In genomic region chr3:10480871-10481378, GRCh38 we compare ENCODE assay signal across 23 cellular contexts. TPM values are rescaled to one million over a fixed set of nuclear protein-coding genes. Genes with fewer than 3 reads are reported as not detected.
DNase-seq lines count a peak whose midpoint lies in the region; ATAC-seq, FAIRE-seq and TF ChIP-seq lines count a peak whose summit lies in the region.
"Had no signal": no experiment of that assay in that cellular context is flagged by ENCODE, and none has a peak within 500 bp of the region (broad histone marks: within the 10 kb centered on the region; RNA-seq: fewer than 3 reads in every experiment).

No MANE protein-coding gene starts in this region.

- H3K27ac ChIP-seq in right cardiac atrium (ENCODE audit: low read length) (no peak overlapping the region), HepG2 (ENCODE audit: extremely low read length, insufficient read depth, low read length) (no peak overlapping the region), trophoblast cell (ENCODE audit: low read depth, low read length) (no peak overlapping the region), suprapubic skin (no peak overlapping the region)
- H3K27ac ChIP-seq in CD4-positive, alpha-beta memory T cell (ENCODE audit: low read depth, low read length), result no peak overlapping the region
- H3K27ac ChIP-seq: 22Rv1; A549; BLaER1 treated with 17β-estradiol and CSF1 and Interleukin-3, amounts not matched to agents 10 nM and 100 nM had no signal

- no peak overlapping the region for H3K4ac ChIP-seq in trophoblast cell (ENCODE audit: low read depth, low read length)

- DNase-seq in Right ventricle myocardium inferior (ENCODE audit: missing footprints) (peak; percentile 33), right cardiac atrium (no peak), HepG2 (ENCODE audit: low spot score) (no peak), trophoblast cell (peak; percentile 79 to 86), suprapubic skin (ENCODE audit: low spot score in 2 of 2) (no peak)
- no peak for DNase-seq in CD4-positive, alpha-beta memory T cell
- DNase-seq in activated CD4-positive, alpha-beta T cell treated with anti-CD3 and anti-CD28 coated beads, Interleukin-2, amount 50 U/mL, for 48 hours, result no peak
- DNase-seq: AML-193; CD8-positive, alpha-beta memory T cell; COR-L47; GDM1; GOT3; H7; HFFc6 had no signal

- H2AFZ ChIP-seq in HepG2 (ENCODE audit: low read length) (no peak overlapping the region), trophoblast cell (ENCODE audit: insufficient read depth, low read length, poor library complexity) (no peak overlapping the region)

- H3K27ac Mint-ChIP-seq in CD4-positive, alpha-beta memory T cell, result no peak overlapping the region
- H3K27ac Mint-ChIP-seq: CD8-positive, alpha-beta memory T cell; HFFc6 had no signal

- no peak overlapping the region for H4K91ac ChIP-seq in trophoblast cell (ENCODE audit: low read depth, low read length)

- H3K9ac ChIP-seq in HepG2 (ENCODE audit: insufficient read depth, low read depth, low read length) (no peak overlapping the region), trophoblast cell (ENCODE audit: low read length) (no peak overlapping the region)
- H3K9ac ChIP-seq: BLaER1 treated with 17β-estradiol and CSF1 and Interleukin-3, amounts not matched to agents 10 nM and 100 nM had no signal

- no peak for TF ChIP-seq EP300 in HepG2 (IDR thresholded peaks at IDR 0.05; ENCODE audit: low read depth in 2 of 2, low read length in 2 of 2)
- no peak for TF ChIP-seq EP300 in HepG2 (CRISPR knock-in tag; IDR thresholded peaks at IDR 0.05; ENCODE audit: borderline replicate concordance)
- no peak for TF ChIP-seq EP300 in suprapubic skin (IDR thresholded peaks at IDR 0.05)

- no peaks in the 10 kb centered on the region for H3K9me3 ChIP-seq in right cardiac atrium (ENCODE audit: control insufficient read depth, low read length)
- no peaks in the 10 kb centered on the region for H3K9me3 ChIP-seq in HepG2 (ENCODE audit: low read length)
- peaks cover 2% of the 10 kb centered on the region for H3K9me3 ChIP-seq in trophoblast cell (ENCODE audit: insufficient read depth, low read depth, low read length)
- no peaks in the 10 kb centered on the region for H3K9me3 ChIP-seq in CD4-positive, alpha-beta memory T cell (ENCODE audit: control insufficient read depth in 1 of 2, low read length in 2 of 2)
- no peaks in the 10 kb centered on the region for H3K9me3 ChIP-seq in suprapubic skin
- H3K9me3 ChIP-seq: A549 had no signal

- H3K23ac ChIP-seq in trophoblast cell (ENCODE audit: low read length), result no peak overlapping the region

- no peak for TF ChIP-seq RAD21 in HepG2 (CRISPR knock-in tag; IDR thresholded peaks at IDR 0.05)

- H2AK5ac ChIP-seq in trophoblast cell (ENCODE audit: low read length), result no peak overlapping the region

- no peak overlapping the region for H2BK5ac ChIP-seq in trophoblast cell (ENCODE audit: low read depth, low read length, poor library complexity)

- no peak overlapping the region for H3K4me3 Mint-ChIP-seq in CD4-positive, alpha-beta memory T cell
- H3K4me3 Mint-ChIP-seq: CD8-positive, alpha-beta memory T cell; HFFc6 had no signal

- POLR2A ChIA-PET in HepG2 (lab: Yijun Ruan, JAX), result no interaction called here
- POLR2A ChIA-PET in CD4-positive, alpha-beta memory T cell (lab: Charles Lee; ENCODE audit: partially characterized antibody), result no interaction called here

- peaks cover 0 to 10% (median 4%) of the 10 kb centered on the region in 8 donors for H3K9me3 Mint-ChIP-seq in CD4-positive, alpha-beta memory T cell
- H3K9me3 Mint-ChIP-seq: HFFc6 had no signal

- ATAC-seq in Right ventricle myocardium inferior (no peak), right cardiac atrium (no peak), HepG2 (no peak)
- ATAC-seq: A549, HCT116, K562 had no signal

- TF ChIP-seq CTCF in HepG2 (CRISPR knock-in tag; IDR thresholded peaks at IDR 0.05) (no peak), suprapubic skin (IDR thresholded peaks at IDR 0.05) (no peak)

- H3K4me1 ChIP-seq in right cardiac atrium (ENCODE audit: control insufficient read depth, insufficient read depth, low read length) (no peaks in the 10 kb centered on the region), HepG2 (ENCODE audit: insufficient read depth, low read length) (peaks cover 8% of the 10 kb centered on the region; the same call in 1 of the 2 replicates), trophoblast cell (ENCODE audit: control insufficient read depth in 1 of 2, insufficient read depth in 2 of 2, low read length in 2 of 2) (no peaks in the 10 kb centered on the region), suprapubic skin (peaks cover 2% of the 10 kb centered on the region)
- no peaks in the 10 kb centered on the region for H3K4me1 ChIP-seq in CD4-positive, alpha-beta memory T cell (ENCODE audit: insufficient read depth, low read length)
- H3K4me1 ChIP-seq: A549 had no signal

- in situ Hi-C loops in HepG2 (cut with HindIII; ENCODE audit: extremely low pct_ligation_motif_present, low pct_unique_long_range_greater_than_20kb), result no loop called here

- H2BK120ac ChIP-seq in trophoblast cell (ENCODE audit: insufficient read depth, low read length, poor library complexity), result no peak overlapping the region

- H3K4me1 Mint-ChIP-seq in CD4-positive, alpha-beta memory T cell, result no peaks in the 10 kb centered on the region
- H3K4me1 Mint-ChIP-seq: CD8-positive, alpha-beta memory T cell had no signal

- H3K4me2 ChIP-seq in HepG2 (ENCODE audit: low read depth, low read length) (no peak overlapping the region), trophoblast cell (ENCODE audit: low read length) (no peak overlapping the region)
- H3K4me2 ChIP-seq: A549; BLaER1 treated with 17β-estradiol and CSF1 and Interleukin-3, amounts not matched to agents 10 nM and 100 nM had no signal

- H3K14ac ChIP-seq in trophoblast cell (ENCODE audit: low read length), result no peak overlapping the region

- H3K79me2 ChIP-seq in HepG2 (ENCODE audit: insufficient read depth, low read length) (no peaks in the 10 kb centered on the region), trophoblast cell (ENCODE audit: control insufficient read depth, insufficient read depth, low read length, poor library complexity) (no peaks in the 10 kb centered on the region)

- H3K79me1 ChIP-seq in trophoblast cell (ENCODE audit: low read length), result no peaks in the 10 kb centered on the region

- H4K12ac ChIP-seq in trophoblast cell (ENCODE audit: low read depth, low read length), result no peak overlapping the region

- H3K36me3 Mint-ChIP-seq in CD4-positive, alpha-beta memory T cell, result peaks cover 0 to 6% of the 10 kb centered on the region in 2 donors
- H3K36me3 Mint-ChIP-seq: CD8-positive, alpha-beta memory T cell had no signal

- BruUV-seq in HepG2 (replicated peaks; lab: Mats Ljungman, UMichigan), result no TSS peak

- WGBS in right cardiac atrium, result 59% methylated on average over 4 of the region's 4 CpGs
- 74% methylated on average over 4 of the region's 4 CpGs for WGBS in HepG2 (ENCODE audit: low lambda C conversion rate)
- no CpG with 5 or more reads among the region's 4 CpGs for WGBS in trophoblast cell (ENCODE audit: extremely low coverage, insufficient coverage, insufficient read length)
- WGBS in suprapubic skin, result 83% methylated on average over 4 of the region's 4 CpGs

- H3K18ac ChIP-seq in trophoblast cell (ENCODE audit: low read length), result no peak overlapping the region

- H3K27me3 ChIP-seq in right cardiac atrium (ENCODE audit: control insufficient read depth, insufficient read depth) (no peaks in the 10 kb centered on the region), HepG2 (ENCODE audit: control insufficient read depth in 1 of 2, insufficient read depth in 2 of 2, low read length in 2 of 2) (no peaks in the 10 kb centered on the region; a peak in 1 of 5 replicates), trophoblast cell (ENCODE audit: insufficient read depth, low read length) (no peaks in the 10 kb centered on the region), suprapubic skin (peaks cover 3% of the 10 kb centered on the region)
- no peaks in the 10 kb centered on the region for H3K27me3 ChIP-seq in CD4-positive, alpha-beta memory T cell (ENCODE audit: insufficient read depth, low read length)
- H3K27me3 ChIP-seq: BLaER1 treated with 17β-estradiol and CSF1 and Interleukin-3, amounts not matched to agents 10 nM and 100 nM had no signal

- peaks cover 0 to 2% of the 10 kb centered on the region in 2 donors for H3K27me3 Mint-ChIP-seq in CD4-positive, alpha-beta memory T cell
- H3K27me3 Mint-ChIP-seq: CD8-positive, alpha-beta memory T cell had no signal

- H4K20me1 ChIP-seq in HepG2 (ENCODE audit: insufficient read depth, low read length), result no peaks in the 10 kb centered on the region

- H3K36me3 ChIP-seq in HepG2 (replicated peaks in 1 of 2; ENCODE audit: control insufficient read depth in 1 of 2, insufficient read depth in 2 of 2, low read length in 2 of 2) (no peaks in the 10 kb centered on the region), trophoblast cell (ENCODE audit: control insufficient read depth in 1 of 2, insufficient read depth in 2 of 2, low read length in 2 of 2) (no peaks in the 10 kb centered on the region), suprapubic skin (no peaks in the 10 kb centered on the region)
- no peaks in the 10 kb centered on the region for H3K36me3 ChIP-seq in CD4-positive, alpha-beta memory T cell (ENCODE audit: insufficient read depth, low read length)

- no peak overlapping the region for H4K8ac ChIP-seq in trophoblast cell (ENCODE audit: low read depth, low read length)

- CTCF ChIA-PET in HepG2 (lab: Yijun Ruan, JAX; ENCODE audit: low intra/inter-chr PET ratio, low total read pairs), result no interaction called here
- CTCF ChIA-PET in CD4-positive, alpha-beta memory T cell (lab: Charles Lee; ENCODE audit: partially characterized antibody), result no interaction called here

- H2BK12ac ChIP-seq in trophoblast cell (ENCODE audit: low read length), result no peak overlapping the region

- H3K4me3 ChIP-seq in right cardiac atrium (ENCODE audit: low read length), result no peak overlapping the region
- H3K4me3 ChIP-seq in HepG2 (replicated peaks in 1 of 3; ENCODE audit: insufficient read depth in 1 of 3, low read depth in 2 of 3, low read length in 3 of 3), result no peak overlapping the region
- no peak overlapping the region for H3K4me3 ChIP-seq in trophoblast cell (ENCODE audit: low read depth, low read length)
- H3K4me3 ChIP-seq in CD4-positive, alpha-beta memory T cell (ENCODE audit: low read length in 2 of 2), result no peak overlapping the region
- H3K4me3 ChIP-seq in suprapubic skin, result no peak overlapping the region
- H3K4me3 ChIP-seq: A549; BLaER1 treated with 17β-estradiol and CSF1 and Interleukin-3, amounts not matched to agents 10 nM and 100 nM; K562 had no signal

- TF ChIP-seq POLR2A in HepG2 (IDR thresholded peaks at IDR 0.05; ENCODE audit: insufficient read depth in 1 of 2, low read depth in 2 of 2, low read length in 2 of 2) (no peak), suprapubic skin (IDR thresholded peaks at IDR 0.05) (no peak)

- intact Hi-C loops in Right ventricle myocardium inferior (cut with DNase I), result no loop called here
- intact Hi-C loops in right cardiac atrium (cut with DNase I), result loop anchor here in 1 of 4 donors (10.0 kb wide), 1 partner anchor 364 kb away; no protein-coding TSS in a partner anchor
- intact Hi-C loops in HepG2 (cut with micrococcal nuclease; ENCODE audit: unreplicated experiment), result no loop called here
- intact Hi-C loops in CD4-positive, alpha-beta memory T cell (cut with micrococcal nuclease), result no loop called here

- no peak for FAIRE-seq in HepG2 (lab: Jason Lieb, UNC)
- FAIRE-seq: A549, D721Med, GM12892, GM18507, K562 had no signal

RNA-seq across cellular contexts. Expression of gene ATP2B2, which starts 24.5 kb away (rescaled TPM):
- 0.14 TPM for total RNA-seq in Right ventricle myocardium inferior
- under 1 TPM; 0.14 to 0.24 (median 0.17) TPM for total RNA-seq in right cardiac atrium
- polyA plus RNA-seq in right cardiac atrium, result 0.36 TPM
- total RNA-seq in HepG2 (2016; rRNA removed; fragmentation: Illumina TruSeq; extraction: Trizol), result 1.1 and 1.5 TPM in 2 replicates
- total RNA-seq in HepG2 (2016; cell fraction: cytosol; rRNA removed; fragmentation: Illumina TruSeq; extraction: Trizol; ENCODE audit: low read depth), result 0.30 and 0.35 TPM in 2 replicates
- total RNA-seq in HepG2 (2016; cell fraction: insoluble cytoplasmic fraction; rRNA removed; fragmentation: Illumina TruSeq; extraction: Trizol), result 0.62 and 1.7 TPM in 2 replicates
- total RNA-seq in HepG2 (2016; cell fraction: membrane; rRNA removed; fragmentation: Illumina TruSeq; extraction: Trizol), result 1.3 and 1.6 TPM in 2 replicates
- total RNA-seq in HepG2 (2016; cell fraction: nucleus; rRNA removed; fragmentation: Illumina TruSeq; extraction: Trizol), result 2.9 and 3.0 TPM in 2 replicates
- 2.3 and 4.0 TPM in 2 replicates for polyA plus RNA-seq in HepG2 (2011; rRNA removed)
- 1.5 and 2.5 TPM in 2 replicates for polyA plus RNA-seq in HepG2 (2011; cell fraction: cytosol; rRNA removed)
- polyA plus RNA-seq in HepG2 (2011; cell fraction: nucleus; rRNA removed), result 8.9 and 11.7 TPM in 2 replicates
- 5.0 and 8.8 TPM in 2 replicates for polyA plus RNA-seq in HepG2 (2012)
- polyA plus RNA-seq in HepG2 (2016; cell fraction: cytosol; fragmentation: Illumina TruSeq; extraction: Trizol; ENCODE audit: low read depth), result 0.29 and 0.54 TPM in 2 replicates
- polyA plus RNA-seq in HepG2 (2016; cell fraction: insoluble cytoplasmic fraction; fragmentation: Illumina TruSeq; extraction: Trizol; ENCODE audit: low read depth), result 0.86 and 1.1 TPM in 2 replicates
- 0.66 and 0.84 TPM in 2 replicates for polyA plus RNA-seq in HepG2 (2016; cell fraction: membrane; fragmentation: Illumina TruSeq; extraction: Trizol; ENCODE audit: low read depth)
- polyA plus RNA-seq in HepG2 (2016; cell fraction: nucleus; fragmentation: Illumina TruSeq; extraction: Trizol; ENCODE audit: insufficient read depth, low read depth), result 2.6 and 4.2 TPM in 2 replicates
- 5.2 TPM in 1 of 2 replicates, not detected in the other for polyA minus RNA-seq in HepG2 (2011; rRNA and poly(A)+ RNA removed; ENCODE audit: low replicate concordance)
- 1.8 and 4.1 TPM in 2 replicates for polyA minus RNA-seq in HepG2 (2011; cell fraction: cytosol; rRNA and poly(A)+ RNA removed)
- polyA minus RNA-seq in HepG2 (2011; cell fraction: nucleus; rRNA and poly(A)+ RNA removed), result 9.0 and 11.7 TPM in 2 replicates
- polyA plus RNA-seq in trophoblast cell (2013), result 0.01 TPM in 2 replicates
- not detected for total RNA-seq in CD4-positive, alpha-beta memory T cell
- polyA plus RNA-seq in CD4-positive, alpha-beta memory T cell, result not detected
- 1 to 10 TPM in 2 of 4 donors, under 1 TPM in 1, not detected in 1; 0.86 to 2.2 (median 1.0) TPM for total RNA-seq in suprapubic skin
- total RNA-seq: CD8-positive, alpha-beta memory T cell; HFFc6; HT-29; K562 had no signal
- polyA plus RNA-seq: CD8-positive, alpha-beta memory T cell had no signal

Comparison
In these comparisons a context has a peak if more than half of its experiments do, and no peak if none do; other contexts are left out.
1. DNase-seq: peak in Right ventricle myocardium inferior (single experiment) and trophoblast cell (2 of 2); none in right cardiac atrium (0 of 3), HepG2 (single experiment), CD4-positive, alpha-beta memory T cell (0 of 5), activated CD4-positive, alpha-beta T cell treated with anti-CD3 and anti-CD28 coated beads, Interleukin-2, amount 50 U/mL, for 48 hours (0 of 2) and suprapubic skin (0 of 2).